10 cellular contexts compared by ENCODE assay signal in genomic region chr22:30308518-30309230, GRCh38. TPM values are rescaled to one million over a fixed set of nuclear protein-coding genes. Genes with fewer than 3 reads are reported as not detected.
DNase-seq lines count a peak whose midpoint lies in the region; ATAC-seq, FAIRE-seq and TF ChIP-seq lines count a peak whose summit lies in the region.
"Had no signal": no experiment of that assay in that cellular context is flagged by ENCODE, and none has a peak within 500 bp of the region (broad histone marks: within the 10 kb centered on the region; RNA-seq: fewer than 3 reads in every experiment).

No MANE protein-coding gene starts in this region.

- H3K4me3 ChIP-seq in adipocyte (ENCODE audit: low read length), result no peak overlapping the region
- no peak overlapping the region for H3K4me3 ChIP-seq in parathyroid adenoma (ENCODE audit: low read depth, low read length)

- DNase-seq in GM12891 (ENCODE audit: insufficient read length, low spot score) (no peak), adipocyte (ENCODE audit: low read depth) (no peak), NCI-H2107 treated with DMSO at 0.1 percent for 48 hours (lab: John Stamatoyannopoulos, UW; ENCODE audit: unreplicated experiment) (no peak), globus pallidus (ENCODE audit: low spot score) (no peak), medulla oblongata (ENCODE audit: extremely low spot score) (no peak)
- DNase-seq: NCI-H526 treated with DMSO at 0.1 percent for 48 hours had no signal

- H3K79me2 ChIP-seq in parathyroid adenoma, result peaks cover 26% of the 10 kb centered on the region

- H2AFZ ChIP-seq in parathyroid adenoma, result no peak overlapping the region

- no peak for TF ChIP-seq CTCF in parathyroid adenoma (IDR thresholded peaks at IDR 0.05)

- H3K4me1 ChIP-seq in adipocyte (ENCODE audit: control insufficient read depth, insufficient read depth, low read length) (peaks cover 90% of the 10 kb centered on the region), parathyroid adenoma (peaks cover 80% of the 10 kb centered on the region)

- peak overlapping the region; percentile 9 for H3K9ac ChIP-seq in adipocyte (ENCODE audit: low read length)
- no peak overlapping the region for H3K9ac ChIP-seq in parathyroid adenoma

- H3K4me2 ChIP-seq in parathyroid adenoma (ENCODE audit: low read length), result peak overlapping the region; percentile 24

- H3K27ac ChIP-seq in parathyroid adenoma, result peak overlapping the region; percentile 78

- peaks cover 6% of the 10 kb centered on the region for H3K36me3 ChIP-seq in adipocyte (ENCODE audit: control insufficient read depth, insufficient read depth, low read length, severe bottlenecking)
- H3K36me3 ChIP-seq in parathyroid adenoma (ENCODE audit: control insufficient read depth, insufficient read depth, low read length), result no peaks in the 10 kb centered on the region

- ATAC-seq in HG02884 (IDR thresholded peaks at IDR 0.05; ENCODE audit: unreplicated experiment), result peak; percentile 44
- no peak for ATAC-seq in GM18519 (IDR thresholded peaks at IDR 0.05; ENCODE audit: low FRiP score, unreplicated experiment)
- ATAC-seq: left colon had no signal

- H3K27me3 ChIP-seq in adipocyte (replicated peaks; ENCODE audit: control insufficient read depth, insufficient read depth, low read length) (no peaks in the 10 kb centered on the region), parathyroid adenoma (ENCODE audit: control insufficient read depth, insufficient read depth, low read length) (no peaks in the 10 kb centered on the region)

- peak; percentile 95 for FAIRE-seq in GM12891 (lab: Jason Lieb, UNC)

- H3K9me3 ChIP-seq in adipocyte (ENCODE audit: control insufficient read depth, low read length) (no peaks in the 10 kb centered on the region), parathyroid adenoma (ENCODE audit: control insufficient read depth, low read length) (no peaks in the 10 kb centered on the region)

- no peak for TF ChIP-seq POLR2A in GM12891 (IDR thresholded peaks at IDR 0.05; ENCODE audit: low read depth, low read length)

TF ChIP-seq in GM12891, 5 proteins besides CTCF, POLR2A, EP300 and RAD21:
- peak; percentile 65; the same call in 1 of the 2 replicates for TF ChIP-seq POLR2AphosphoS5 (IDR thresholded peaks at IDR 0.05; ENCODE audit: low read depth, low read length)
- peak; percentile 56; the same call in 1 of the 2 replicates for TF ChIP-seq POU2F2 (IDR thresholded peaks at IDR 0.05; ENCODE audit: low read depth, low read length)
- TF ChIP-seq TAF1 (IDR thresholded peaks at IDR 0.05; ENCODE audit: low read depth, low read length), result no peak

RNA-seq across cellular contexts. Expression of gene TBC1D10A, which starts 18.1 kb away (rescaled TPM):
- 12.7 TPM for polyA plus RNA-seq in GM12891 (2012; ENCODE audit: low read depth, missing spikeins)

RNA-seq across cellular contexts. Expression of gene CASTOR1, which starts 19.4 kb away (rescaled TPM):
- polyA plus RNA-seq in GM12891 (2012; ENCODE audit: low read depth, missing spikeins), result 4.6 TPM

RNA-seq across cellular contexts. Expression of gene OSM, which starts 42.0 kb away (rescaled TPM):
- 0.28 TPM for polyA plus RNA-seq in GM12891 (2012; ENCODE audit: low read depth, missing spikeins)

RNA-seq across cellular contexts. Expression of gene SF3A1, which starts 48.0 kb away (rescaled TPM):
- 69.6 TPM for polyA plus RNA-seq in GM12891 (2012; ENCODE audit: low read depth, missing spikeins)

RNA-seq across cellular contexts. Expression of gene CCDC157, which starts 48.1 kb away (rescaled TPM):
- 0.69 TPM for polyA plus RNA-seq in GM12891 (2012; ENCODE audit: low read depth, missing spikeins)
